16 cellular contexts compared by ENCODE assay signal in the genomic region with DNA sequence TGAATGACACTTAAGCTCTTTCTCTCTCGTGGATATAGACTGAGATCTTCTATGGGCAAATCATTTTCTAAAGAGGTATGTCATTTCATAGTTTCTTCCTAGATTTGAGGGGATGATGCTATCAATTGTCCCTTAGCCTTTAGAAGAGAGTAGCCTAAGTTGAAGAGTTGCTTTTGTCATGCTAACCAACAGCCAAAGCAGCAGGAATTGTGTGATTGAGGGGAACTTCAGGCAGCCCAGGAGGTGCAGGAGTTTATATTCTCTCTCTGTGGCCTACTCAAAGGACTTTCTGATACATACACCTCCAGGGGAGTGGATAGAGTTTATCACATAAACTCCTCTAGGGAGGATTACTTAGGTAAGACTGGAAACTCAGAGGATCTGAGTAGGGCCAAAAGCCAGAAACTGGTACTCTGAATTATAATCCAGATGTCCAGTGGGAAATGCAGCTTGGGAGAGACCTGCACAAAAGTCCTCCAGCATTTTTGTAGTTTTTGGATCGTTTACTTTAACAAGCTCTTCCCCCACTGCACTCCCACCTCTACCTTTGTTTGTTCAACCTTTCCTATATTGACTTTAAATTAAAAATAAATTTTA.
"Had no signal": no experiment of that assay in that cellular context is flagged by ENCODE, and none has a peak within 500 bp of the region (broad histone marks: within the 10 kb centered on the region; RNA-seq: fewer than 3 reads in every experiment).

No MANE protein-coding gene starts in this region.

- H3K4me1 Mint-ChIP-seq: activated CD4-positive, alpha-beta T cell treated with anti-CD3 and anti-CD28 coated beads, Interleukin-2, amount 10 ng/mL, durations not matched to agents 7 days and 5 days; stimulated activated naive CD8-positive, alpha-beta T cell treated with anti-CD3 and anti-CD28 coated beads, Interleukin-15, amount 100 ng/mL, for 72 hours had no signal

- H3K27ac ChIP-seq: epithelial cell of prostate had no signal

- H3K4me3 ChIP-seq: adrenal gland, uterus had no signal

- H3K4me3 Mint-ChIP-seq: activated CD4-positive, alpha-beta T cell treated with anti-CD3 and anti-CD28 coated beads, Interleukin-2, amount 10 ng/mL, durations not matched to agents 7 days and 5 days; nephron progenitor cell; stimulated activated naive CD8-positive, alpha-beta T cell treated with anti-CD3 and anti-CD28 coated beads, Interleukin-15, amount 100 ng/mL, for 72 hours; T-helper 1 cell treated with Interleukin-12 subunit alpha and Interleukin-12 subunit beta and Interleukin-4 antibody, amounts not matched to agents 30 μg/mL and 1 μg/mL, for 36 hours had no signal

- H3K9me3 Mint-ChIP-seq: activated CD4-positive, alpha-beta T cell treated with anti-CD3 and anti-CD28 coated beads, Interleukin-2, amount 10 ng/mL, durations not matched to agents 7 days and 5 days; nephron progenitor cell; stimulated activated naive CD8-positive, alpha-beta T cell treated with anti-CD3 and anti-CD28 coated beads, Interleukin-15, amount 100 ng/mL, for 72 hours; T-helper 1 cell treated with Interleukin-12 subunit alpha and Interleukin-12 subunit beta and Interleukin-4 antibody, amounts not matched to agents 30 μg/mL and 1 μg/mL, for 36 hours had no signal

- ATAC-seq: left colon; stimulated activated naive CD8-positive, alpha-beta T cell treated with anti-CD3 and anti-CD28 coated beads, Interleukin-15, amount 100 ng/mL, for 72 hours had no signal

- H3K27me3 Mint-ChIP-seq: activated CD4-positive, alpha-beta T cell treated with anti-CD3 and anti-CD28 coated beads, Interleukin-2, amount 10 ng/mL, durations not matched to agents 7 days and 5 days; stimulated activated naive CD8-positive, alpha-beta T cell treated with anti-CD3 and anti-CD28 coated beads, Interleukin-15, amount 100 ng/mL, for 72 hours had no signal

- H3K9me3 ChIP-seq: adrenal gland, uterus had no signal

- H3K27me3 ChIP-seq: adrenal gland, uterus had no signal

- H3K4me1 ChIP-seq: adrenal gland, uterus had no signal

- H3K27ac Mint-ChIP-seq: activated CD4-positive, alpha-beta T cell treated with anti-CD3 and anti-CD28 coated beads, Interleukin-2, amount 10 ng/mL, durations not matched to agents 7 days and 5 days; nephron progenitor cell; stimulated activated naive CD8-positive, alpha-beta T cell treated with anti-CD3 and anti-CD28 coated beads, Interleukin-15, amount 100 ng/mL, for 72 hours; T-helper 1 cell treated with Interleukin-12 subunit alpha and Interleukin-12 subunit beta and Interleukin-4 antibody, amounts not matched to agents 30 μg/mL and 1 μg/mL, for 36 hours had no signal

- H3K36me3 ChIP-seq: adrenal gland, uterus had no signal

- DNase-seq: activated CD4-positive, alpha-beta T cell treated with anti-CD3 and anti-CD28 coated beads, Interleukin-2, amount 10 ng/mL, durations not matched to agents 7 days and 5 days; activated CD4-positive, CD25-positive, alpha-beta regulatory T cell; activated naive CD4-positive, alpha-beta T cell treated with anti-CD3 and anti-CD28 coated beads, Interleukin-2, amount 50 U/mL, for 16 hours; caudate nucleus; cortex of kidney; effector memory CD4-positive, alpha-beta T cell; hippocampal formation; left colon; nephron progenitor cell; stimulated activated CD4-positive, alpha-beta T cell treated with anti-CD3 and anti-CD28 coated beads, Interleukin-15, amount 100 ng/mL, for 24 hours; stimulated activated CD4-positive, alpha-beta T cell treated with anti-CD3 and anti-CD28 coated beads, Interleukin-4, amount 100 ng/mL, for 24 hours; stimulated activated naive CD8-positive, alpha-beta T cell treated with anti-CD3 and anti-CD28 coated beads, Interleukin-15, amount 100 ng/mL, for 72 hours had no signal
